In the genomic region with DNA sequence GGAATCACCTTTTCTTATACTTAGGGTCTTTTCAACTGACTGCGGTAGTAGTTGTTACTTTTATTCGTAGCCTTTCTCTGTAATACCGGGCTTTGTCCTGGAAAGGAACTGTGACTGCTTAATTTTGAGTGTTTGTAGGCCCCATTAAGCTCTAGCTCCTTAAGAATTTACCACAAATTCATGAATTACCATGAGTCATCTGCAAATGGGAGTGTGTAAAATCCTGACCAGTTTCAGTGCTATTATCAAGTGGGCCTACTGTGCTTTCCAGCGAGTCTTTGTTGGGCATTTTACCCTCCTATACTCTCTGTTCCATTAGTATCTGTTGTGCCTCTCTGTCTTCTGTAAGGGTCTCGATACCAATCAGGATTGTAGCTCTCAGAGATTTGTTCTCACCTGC, we compare ENCODE assay signal across 21 cellular contexts. TPM values are rescaled to one million over a fixed set of nuclear protein-coding genes. Genes with fewer than 3 reads are reported as not detected.
DNase-seq lines count a peak whose midpoint lies in the region; ATAC-seq and TF ChIP-seq lines count a peak whose summit lies in the region.
"Had no signal": no experiment of that assay in that cellular context is flagged by ENCODE, and none has a peak within 500 bp of the region (broad histone marks: within the 10 kb centered on the region; RNA-seq: fewer than 3 reads in every experiment).

No MANE protein-coding gene starts in this region.

- H3K4me1 ChIP-seq in smooth muscle cell (ENCODE audit: low read depth) (no peaks in the 10 kb centered on the region), stomach (peaks cover 0 to 12% (median 0%) of the 10 kb centered on the region in 4 donors)
- H3K4me1 ChIP-seq: Caco-2, parathyroid adenoma, right lobe of liver, thyroid gland had no signal

- no peak for TF ChIP-seq CTCF in epithelial cell of esophagus (IDR thresholded peaks at IDR 0.05; ENCODE audit: insufficient read depth, low read depth, low read length, missing control alignments)
- no peak for TF ChIP-seq CTCF in smooth muscle cell (IDR thresholded peaks at IDR 0.05; ENCODE audit: borderline replicate concordance, insufficient read depth, poor library complexity, severe bottlenecking)
- no peak for TF ChIP-seq CTCF in stomach (IDR thresholded peaks at IDR 0.05)

- peaks cover 26% of the 10 kb centered on the region for H3K36me3 ChIP-seq in smooth muscle cell (ENCODE audit: low read depth)
- peaks cover 9 to 60% (median 40%) of the 10 kb centered on the region in 4 donors for H3K36me3 ChIP-seq in stomach
- H3K36me3 ChIP-seq: thyroid gland had no signal

- no peak overlapping the region for H2AFZ ChIP-seq in smooth muscle cell (ENCODE audit: low read depth)
- H2AFZ ChIP-seq: parathyroid adenoma had no signal

- intact Hi-C loops in stomach (cut with DNase I; ENCODE audit: low total_unique reads): no loop called here

- peaks cover 14% of the 10 kb centered on the region for H4K20me1 ChIP-seq in smooth muscle cell (ENCODE audit: low read depth)

- ATAC-seq in GM19035 (IDR thresholded peaks at IDR 0.05; ENCODE audit: unreplicated experiment): no peak
- ATAC-seq: activated CD8-positive, alpha-beta memory T cell treated with anti-CD3 and anti-CD28 coated beads, Interleukin-2, amount 10 ng/mL, durations not matched to agents 7 days and 5 days; left lobe of liver; natural killer cell; right lobe of liver; stimulated activated memory B cell treated with anti-CD40 and anti-IgM and Interleukin-4, amounts not matched to agents 10 μg/mL and 1 μg/mL and 100 μg/mL, for 72 hours had no signal

- no peaks in the 10 kb centered on the region for H3F3A ChIP-seq in smooth muscle cell (ENCODE audit: low read depth)

- no peak overlapping the region for H3K4me3 ChIP-seq in epithelial cell of esophagus (ENCODE audit: low read length)
- H3K4me3 ChIP-seq in smooth muscle cell: no peak overlapping the region
- H3K4me3 ChIP-seq in stomach: no peak overlapping the region
- H3K4me3 ChIP-seq: right lobe of liver, thyroid gland had no signal

- H3K27me3 ChIP-seq in smooth muscle cell (ENCODE audit: low read depth) (no peaks in the 10 kb centered on the region), stomach (no peaks in the 10 kb centered on the region)
- H3K27me3 ChIP-seq: right lobe of liver, thyroid gland had no signal

- DNase-seq in ELR (ENCODE audit: low read depth) (peak; percentile 79), RPMI7951 (ENCODE audit: low read depth) (peak; percentile 51), epithelial cell of esophagus (ENCODE audit: low read depth) (peak; percentile 5), smooth muscle cell (lab: John Stamatoyannopoulos, UW; ENCODE audit: unreplicated experiment) (no peak), anterior cingulate cortex (lab: John Stamatoyannopoulos, UW) (no peak), stomach (no peak)
- DNase-seq: activated CD4-positive, alpha-beta T cell treated with anti-CD3 and anti-CD28 coated beads for 4 hours; activated CD8-positive, alpha-beta memory T cell treated with anti-CD3 and anti-CD28 coated beads, Interleukin-2, amount 10 ng/mL, durations not matched to agents 7 days and 5 days; activated naive CD8-positive, alpha-beta T cell treated with anti-CD3 and anti-CD28 coated beads, Interleukin-2, amount 10 ng/mL, durations not matched to agents 7 days and 5 days; Caco-2; dermis blood vessel endothelial cell; glutamatergic neuron; natural killer cell; NCI-H1436 treated with DMSO at 0.1 percent for 48 hours; NCI-H526; right lobe of liver; thyroid gland had no signal

- 89% methylated on average over 5 of the region's 5 CpGs for WGBS in smooth muscle cell (ENCODE audit: low lambda C conversion rate)
- WGBS in stomach, 5 donors: 94 to 97% (median 95%) methylated on average over 5 of the region's 5 CpGs

- H3K79me2 ChIP-seq in smooth muscle cell (ENCODE audit: low read depth): peaks cover 32% of the 10 kb centered on the region

- H3K4me2 ChIP-seq in smooth muscle cell: no peak overlapping the region

- TF ChIP-seq POLR2A in stomach (IDR thresholded peaks at IDR 0.05): no peak

- H3K27ac ChIP-seq in smooth muscle cell (ENCODE audit: low read depth): peak overlapping the region; percentile 39
- H3K27ac ChIP-seq in stomach: no peak overlapping the region
- H3K27ac ChIP-seq: parathyroid adenoma, right lobe of liver, thyroid gland had no signal

- no peak for TF ChIP-seq EP300 in stomach (IDR thresholded peaks at IDR 0.05)

- no peak overlapping the region for H3K9ac ChIP-seq in smooth muscle cell (ENCODE audit: low read depth)
- H3K9ac ChIP-seq: parathyroid adenoma had no signal

- no peaks in the 10 kb centered on the region for H3K9me3 ChIP-seq in smooth muscle cell (replicated peaks; ENCODE audit: low read depth)
- peaks cover 0 to 15% (median 0%) of the 10 kb centered on the region in 4 donors for H3K9me3 ChIP-seq in stomach
- H3K9me3 ChIP-seq: thyroid gland had no signal

RNA-seq across cellular contexts. Expression of gene ZMYND11, which starts 49.7 kb away (rescaled TPM):
- total RNA-seq in RPMI7951 (2014; rRNA removed; shearing (Covaris generic)): 55.4 and 65.5 TPM in 2 replicates
- total RNA-seq in smooth muscle cell: 66.3 and 71.2 TPM in 2 replicates
- 27.7 and 33.7 TPM in 2 replicates for polyA plus RNA-seq in smooth muscle cell
- total RNA-seq in stomach: 100 to 1,000 TPM in 2 of 5 donors, 10 to 100 TPM in 3; 11.9 to 288 (median 88.1) TPM
- polyA plus RNA-seq in stomach: 10 to 100 TPM; 26.6 to 45.5 (median 34.0) TPM

Comparison
In these comparisons a context has a peak if more than half of its experiments do, and no peak if none do; other contexts are left out.
1. DNase-seq: peak in ELR (single experiment), RPMI7951 (single experiment) and epithelial cell of esophagus (single experiment); none in smooth muscle cell (single experiment), anterior cingulate cortex (0 of 58) and stomach (single experiment).